20 cellular contexts compared by ENCODE assay signal in genomic region chr2:48098539-48098938, GRCh38.
A peak's percentile ranks its signal among the peaks of the same experiment; 100 is the strongest.
DNase-seq lines count a peak whose midpoint lies in the region; ATAC-seq, FAIRE-seq and TF ChIP-seq lines count a peak whose summit lies in the region.
"Had no signal": no experiment of that assay in that cellular context is flagged by ENCODE, and none has a peak within 500 bp of the region (broad histone marks: within the 10 kb centered on the region; RNA-seq: fewer than 3 reads in every experiment).

No MANE protein-coding gene starts in this region.

- TF ChIP-seq EP300 in GM12878 (IDR thresholded peaks at IDR 0.05; ENCODE audit: borderline replicate concordance in 1 of 2, control insufficient read depth in 1 of 2, low read depth in 2 of 2, low read length in 2 of 2), result no peak

- H3K27ac Mint-ChIP-seq in endothelial cell (ENCODE audit: unreplicated experiment), result no peak overlapping the region
- H3K27ac Mint-ChIP-seq: CD4-positive, alpha-beta memory T cell had no signal

- H3K27ac ChIP-seq in GM12878 (ENCODE audit: control insufficient read depth, insufficient read depth) (no peak overlapping the region), body of pancreas (no peak overlapping the region)
- H3K27ac ChIP-seq: GM23248 had no signal

- no peak overlapping the region for H3K9ac ChIP-seq in GM12878 (ENCODE audit: control insufficient read depth, insufficient read depth, low read length)
- H3K9ac ChIP-seq: GM23248 had no signal

- H3K4me3 Mint-ChIP-seq in endothelial cell (ENCODE audit: unreplicated experiment), result no peak overlapping the region
- H3K4me3 Mint-ChIP-seq: CD4-positive, alpha-beta memory T cell had no signal

- H3K27me3 ChIP-seq in GM12878 (replicated peaks in 1 of 2; ENCODE audit: control insufficient read depth in 2 of 2, insufficient read depth in 2 of 2, low read length in 1 of 2) (no peaks in the 10 kb centered on the region), body of pancreas (no peaks in the 10 kb centered on the region)

- DNase-seq in GM12878 (ENCODE audit: low read depth, low spot score), result no peak
- DNase-seq in body of pancreas, result no peak
- no peak for DNase-seq in endothelial cell (ENCODE audit: low spot score)
- DNase-seq in UCSD-AML1 (lab: John Stamatoyannopoulos, UW; ENCODE audit: unreplicated experiment), result no peak
- no peak for DNase-seq in medulla oblongata (ENCODE audit: extremely low spot score)
- DNase-seq: C1 segment of cervical spinal cord; Calu3; CD4-positive, alpha-beta memory T cell; COR-L47; DMS53; DMS79 treated with DMSO at 0.1 percent for 48 hours; GF-D8; GM23248; H7; HCEC 1CT had no signal

- H3K9me3 ChIP-seq in GM12878 (replicated peaks; ENCODE audit: control insufficient read depth, insufficient read depth, low read length), result peaks cover 2% of the 10 kb centered on the region; the same call in 2 of the 3 replicates
- no peaks in the 10 kb centered on the region for H3K9me3 ChIP-seq in body of pancreas

- H3K27me3 Mint-ChIP-seq in endothelial cell (ENCODE audit: unreplicated experiment), result peaks cover 6% of the 10 kb centered on the region

- TF ChIP-seq RAD21 in GM12878 (IDR thresholded peaks at IDR 0.05; ENCODE audit: insufficient read depth, low read depth, low read length), result no peak

- SMC1A ChIA-PET in GM12878 (lab: Charles Lee; ENCODE audit: uncharacterized antibody, unreplicated experiment), result interaction anchor here (1.1 kb wide), 1 partner anchor 235 kb away, joined by 3 read pairs; no protein-coding TSS in a partner anchor

- no peaks in the 10 kb centered on the region for H3K4me1 ChIP-seq in GM12878 (ENCODE audit: control insufficient read depth, insufficient read depth, low read length)
- H3K4me1 ChIP-seq in body of pancreas, result no peaks in the 10 kb centered on the region

- H3K36me3 Mint-ChIP-seq in endothelial cell (ENCODE audit: low read depth, unreplicated experiment), result no peaks in the 10 kb centered on the region

- intact Hi-C loops in GM12878 (cut with micrococcal nuclease; ENCODE audit: unreplicated experiment), result no loop called here
- intact Hi-C loops in body of pancreas (cut with DNase I), result no loop called here

- H4K20me1 ChIP-seq in GM12878 (ENCODE audit: control insufficient read depth, insufficient read depth), result no peaks in the 10 kb centered on the region

- TF ChIP-seq CTCF in GM12878 (IDR thresholded peaks at IDR 0.05 in 2 of 3, conservative IDR thresholded peaks at IDR 0.05 in 1 of 3; ENCODE audit: control insufficient read depth in 2 of 3, extremely low read depth in 1 of 3, insufficient read depth in 1 of 3, low read depth in 3 of 3, low read length in 3 of 3) (no peak), body of pancreas (IDR thresholded peaks at IDR 0.05) (no peak), endothelial cell (IDR thresholded peaks at IDR 0.05; ENCODE audit: unreplicated experiment) (no peak)

- no peak for FAIRE-seq in GM12878 (lab: Jason Lieb, UNC)
- FAIRE-seq: GM12892, H1 had no signal

- RAD21 ChIA-PET in GM12878 (lab: Charles Lee; ENCODE audit: unreplicated experiment), result no interaction called here

- H3K79me2 ChIP-seq in GM12878 (ENCODE audit: control insufficient read depth, insufficient read depth, low read length), result no peaks in the 10 kb centered on the region

- 6% methylated on average over 1 of the region's 1 CpG for WGBS in GM12878 (ENCODE audit: insufficient coverage, insufficient replicate concordance, low lambda C conversion rate, missing lambda C conversion rate)
- WGBS in body of pancreas, 2 donors, result 55 to 64% methylated on average over 1 of the region's 1 CpG

- no peak overlapping the region for H2AFZ ChIP-seq in GM12878 (ENCODE audit: control insufficient read depth, low read depth, low read length)
- H2AFZ ChIP-seq: GM23248 had no signal

- in situ Hi-C loops in GM12878 (cut with MboI), result no loop called here

- H3K4me3 ChIP-seq in GM12878 (no peak overlapping the region), body of pancreas (no peak overlapping the region)
- H3K4me3 ChIP-seq: GM23248 had no signal

- peak; percentile 55 for ATAC-seq in GM21390 (IDR thresholded peaks at IDR 0.05; ENCODE audit: unreplicated experiment)
- peak; percentile 73 for ATAC-seq in GM21723 (IDR thresholded peaks at IDR 0.05; ENCODE audit: unreplicated experiment)
- ATAC-seq in HG03442 (IDR thresholded peaks at IDR 0.05; ENCODE audit: unreplicated experiment), result peak; percentile 50
- ATAC-seq in GM12878, result peak; percentile 38; the same call in 1 of the 3 replicates
- ATAC-seq in body of pancreas, result no peak

- BruUV-seq in GM12878 (replicated peaks; lab: Mats Ljungman, UMichigan), result no TSS peak

- H3K36me3 ChIP-seq in GM12878 (ENCODE audit: control insufficient read depth in 2 of 2, insufficient read depth in 2 of 2, low read length in 1 of 2) (no peaks in the 10 kb centered on the region), body of pancreas (replicated peaks in 1 of 2; ENCODE audit: insufficient read depth in 1 of 2, low read depth in 2 of 2) (no peaks in the 10 kb centered on the region)

- no peaks in the 10 kb centered on the region for H3K9me3 Mint-ChIP-seq in endothelial cell (ENCODE audit: unreplicated experiment)

- CTCF ChIA-PET in GM12878 (lab: Yijun Ruan, JAX), result interaction anchor here (1.6 kb wide), 1 partner anchor 240 kb away, joined by 3 read pairs; no protein-coding TSS in a partner anchor

- POLR2A ChIA-PET in GM12878 (lab: Charles Lee), result no interaction called here

- TF ChIP-seq POLR2A in GM12878 (IDR thresholded peaks at IDR 0.05; ENCODE audit: low read depth, low read length) (no peak), body of pancreas (IDR thresholded peaks at IDR 0.05) (no peak)

- no peak overlapping the region for H3K4me2 ChIP-seq in GM12878 (ENCODE audit: control insufficient read depth, insufficient read depth)

- H3K4me1 Mint-ChIP-seq in endothelial cell (ENCODE audit: unreplicated experiment), result peaks cover 10% of the 10 kb centered on the region
- H3K4me1 Mint-ChIP-seq: CD4-positive, alpha-beta memory T cell had no signal

TF ChIP-seq in GM12878, 131 proteins besides CTCF, POLR2A, EP300 and RAD21 (continues in another document):
- TF ChIP-seq IKZF2 (IDR thresholded peaks at IDR 0.05) (no peak), MLLT1 (IDR thresholded peaks at IDR 0.05) (no peak), BRCA1 (IDR thresholded peaks at IDR 0.05; ENCODE audit: low read depth, low read length) (no peak), USF1 (IDR thresholded peaks at IDR 0.05; ENCODE audit: borderline replicate concordance, extremely low read length, insufficient read depth, low read depth, low read length) (no peak), IRF4 (IDR thresholded peaks at IDR 0.05; ENCODE audit: low read depth, low read length) (no peak), POLR2AphosphoS2 (IDR thresholded peaks at IDR 0.05; ENCODE audit: low read depth, low read length) (no peak), ATF3 (IDR thresholded peaks at IDR 0.05; ENCODE audit: borderline replicate concordance, extremely low read depth, low read depth, low read length) (no peak), MYB (IDR thresholded peaks at IDR 0.05; ENCODE audit: borderline replicate concordance, low read depth, low read length) (no peak), YY1 (IDR thresholded peaks at IDR 0.05; ENCODE audit: low read depth, low read length) (no peak), TCF7 (IDR thresholded peaks at IDR 0.05; ENCODE audit: borderline replicate concordance) (no peak), CBFB (IDR thresholded peaks at IDR 0.05; ENCODE audit: low read depth) (no peak), JUNB (IDR thresholded peaks at IDR 0.05) (no peak), CBX5 (IDR thresholded peaks at IDR 0.05; ENCODE audit: low read depth) (no peak)
